Comparison of ENCODE assay signal across 1 cellular context in genomic region chr6:85642774-85643529, GRCh38.
TF ChIP-seq lines count a peak whose summit lies in the region.

Gene SYNCRIP, minus strand, starts transcription at chr6:85642886. Its CDS starts 1,447 bp downstream, at chr6:85641439.

TF ChIP-seq in SK-N-SH, 30 proteins besides CTCF, POLR2A, EP300 and RAD21 (continued from another document):
- TF ChIP-seq POLR2AphosphoS5 (IDR thresholded peaks at IDR 0.05; ENCODE audit: low read depth, low read length) (peak; percentile 71; the same call in 1 of the 2 replicates), TEAD4 (IDR thresholded peaks at IDR 0.05; ENCODE audit: borderline replicate concordance, insufficient read depth) (0 out of 2 replicates have a peak, but pooled peaks have one; percentile 42), REST (IDR thresholded peaks at IDR 0.05; ENCODE audit: low read depth, low read length) (peak; percentile 58; the same call in 1 of the 2 replicates)
